Comparison of ENCODE assay signal across 2 cellular contexts in the genomic region with DNA sequence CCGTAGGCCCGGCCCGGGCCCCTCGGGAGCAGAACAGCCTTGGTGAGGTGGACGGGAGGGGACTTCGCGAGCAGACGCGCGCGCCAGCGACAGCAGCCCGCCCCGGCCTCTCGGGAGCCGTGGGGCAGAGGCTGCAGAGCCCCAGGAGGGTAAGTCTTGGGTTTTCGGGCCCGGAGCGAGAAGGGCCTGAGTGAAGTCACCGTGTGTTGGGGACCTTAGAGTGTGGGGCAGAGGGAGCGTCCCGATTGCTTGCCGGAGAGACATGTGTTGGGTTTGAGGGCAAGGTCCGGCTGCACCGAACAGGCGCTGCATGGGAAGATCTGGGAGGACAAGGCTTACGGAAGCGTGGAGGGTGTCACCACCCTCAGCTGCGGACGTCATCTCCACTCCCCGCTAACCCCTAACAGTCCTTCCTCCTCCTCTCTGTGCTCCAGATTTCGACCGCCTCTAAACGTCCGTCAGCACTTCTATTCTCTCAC.
TF ChIP-seq lines count a peak whose summit lies in the region.

No MANE protein-coding gene starts in this region.

TF ChIP-seq in GM12878, 131 proteins besides CTCF, POLR2A, EP300 and RAD21:
- TF ChIP-seq, protein P1, sequence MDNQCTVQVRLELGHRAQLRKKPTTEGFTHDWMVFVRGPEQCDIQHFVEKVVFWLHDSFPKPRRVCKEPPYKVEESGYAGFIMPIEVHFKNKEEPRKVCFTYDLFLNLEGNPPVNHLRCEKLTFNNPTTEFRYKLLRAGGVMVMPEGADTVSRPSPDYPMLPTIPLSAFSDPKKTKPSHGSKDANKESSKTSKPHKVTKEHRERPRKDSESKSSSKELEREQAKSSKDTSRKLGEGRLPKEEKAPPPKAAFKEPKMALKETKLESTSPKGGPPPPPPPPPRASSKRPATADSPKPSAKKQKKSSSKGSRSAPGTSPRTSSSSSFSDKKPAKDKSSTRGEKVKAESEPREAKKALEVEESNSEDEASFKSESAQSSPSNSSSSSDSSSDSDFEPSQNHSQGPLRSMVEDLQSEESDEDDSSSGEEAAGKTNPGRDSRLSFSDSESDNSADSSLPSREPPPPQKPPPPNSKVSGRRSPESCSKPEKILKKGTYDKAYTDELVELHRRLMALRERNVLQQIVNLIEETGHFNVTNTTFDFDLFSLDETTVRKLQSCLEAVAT (IDR thresholded peaks at IDR 0.05), result peak; percentile 31; the same call in 1 of the 2 replicates
- TF ChIP-seq HDGF (IDR thresholded peaks at IDR 0.05) (0 out of 2 replicates have a peak, but pooled peaks have one; percentile 35), CREB1 (IDR thresholded peaks at IDR 0.05; ENCODE audit: low read depth) (peak; percentile 77; the same call in 1 of the 2 replicates), POLR2AphosphoS5 (IDR thresholded peaks at IDR 0.05; ENCODE audit: low read length) (peak; percentile 36; the same call in 1 of the 2 replicates), ATF7 (IDR thresholded peaks at IDR 0.05; ENCODE audit: low read depth) (peak; percentile 37; the same call in 1 of the 2 replicates), SMAD5 (IDR thresholded peaks at IDR 0.05; ENCODE audit: low read depth) (0 out of 2 replicates have a peak, but pooled peaks have one; percentile 13)

TF ChIP-seq in neural cell, 6 proteins besides CTCF, POLR2A, EP300 and RAD21:
- TF ChIP-seq MXI1 (conservative IDR thresholded peaks at IDR 0.05; ENCODE audit: poor library complexity, severe bottlenecking), result peak; percentile 2
